In genomic region chrX:153646620-153647373, GRCh38 we compare ENCODE assay signal across 9 cellular contexts. TPM values are rescaled to one million over a fixed set of nuclear protein-coding genes. Genes with fewer than 3 reads are reported as not detected.
DNase-seq lines count a peak whose midpoint lies in the region; TF ChIP-seq lines count a peak whose summit lies in the region.
"Had no signal": no experiment of that assay in that cellular context is flagged by ENCODE, and none has a peak within 500 bp of the region (broad histone marks: within the 10 kb centered on the region; RNA-seq: fewer than 3 reads in every experiment).

Gene DUSP9 (plus strand): TSS chrX:153647203. CDS start chrX:153647954, 751 bp downstream.

- H3K27me3 Mint-ChIP-seq in dendritic cell treated with granulocyte-macrophage colony-stimulating factor and Interleukin-4, amounts not matched to agents 40 ng/mL and 50 ng/mL, for 4 days: peaks cover 62% of the 10 kb centered on the region
- H3K27me3 Mint-ChIP-seq in nephron progenitor cell (ENCODE audit: low read depth, poor library complexity): peaks cover 50% of the 10 kb centered on the region

- H3K9me3 Mint-ChIP-seq in dendritic cell treated with granulocyte-macrophage colony-stimulating factor and Interleukin-4, amounts not matched to agents 40 ng/mL and 50 ng/mL, for 4 days: no peaks in the 10 kb centered on the region
- peaks cover 30% of the 10 kb centered on the region for H3K9me3 Mint-ChIP-seq in nephron progenitor cell
- H3K9me3 Mint-ChIP-seq: stimulated activated naive CD8-positive, alpha-beta T cell treated with anti-CD3 and anti-CD28 coated beads, Interleukin-15, Interleukin-2, amounts not matched to agents 100 ng/mL and 50 ng/mL, for 24 hours had no signal

- TF ChIP-seq CTCF in LNCaP clone FGC (IDR thresholded peaks at IDR 0.05; ENCODE audit: control insufficient read depth, extremely low read depth, insufficient read depth) (no peak), nephron progenitor cell (IDR thresholded peaks at IDR 0.05) (no peak)

- H3K4me3 Mint-ChIP-seq in dendritic cell treated with granulocyte-macrophage colony-stimulating factor and Interleukin-4, amounts not matched to agents 40 ng/mL and 50 ng/mL, for 4 days: peak within 1 kb of the TSS; percentile 44
- peak within 1 kb of the TSS; percentile 63 for H3K4me3 Mint-ChIP-seq in nephron progenitor cell
- H3K4me3 Mint-ChIP-seq: stimulated activated naive CD8-positive, alpha-beta T cell treated with anti-CD3 and anti-CD28 coated beads, Interleukin-15, Interleukin-2, amounts not matched to agents 100 ng/mL and 50 ng/mL, for 24 hours had no signal

- intact Hi-C loops in dendritic cell treated with granulocyte-macrophage colony-stimulating factor and Interleukin-4, amounts not matched to agents 40 ng/mL and 50 ng/mL, for 4 days (cut with micrococcal nuclease): loop anchor here (5.0 kb wide), 1 partner anchor 94 kb away; no protein-coding TSS in a partner anchor

- no peak within 1 kb of the TSS for H3K27ac Mint-ChIP-seq in dendritic cell treated with granulocyte-macrophage colony-stimulating factor and Interleukin-4, amounts not matched to agents 40 ng/mL and 50 ng/mL, for 4 days
- H3K27ac Mint-ChIP-seq in nephron progenitor cell: no peak within 1 kb of the TSS
- H3K27ac Mint-ChIP-seq: stimulated activated naive CD8-positive, alpha-beta T cell treated with anti-CD3 and anti-CD28 coated beads, Interleukin-15, Interleukin-2, amounts not matched to agents 100 ng/mL and 50 ng/mL, for 24 hours had no signal

- peak within 1 kb of the TSS; percentile 23; the same call in 1 of the 2 replicates for H3K4me3 ChIP-seq in LNCaP clone FGC (ENCODE audit: low read depth, low read length)

- H3K36me3 Mint-ChIP-seq in dendritic cell treated with granulocyte-macrophage colony-stimulating factor and Interleukin-4, amounts not matched to agents 40 ng/mL and 50 ng/mL, for 4 days (ENCODE audit: low read depth): no peaks in the 10 kb centered on the region
- peaks cover 1% of the 10 kb centered on the region for H3K36me3 Mint-ChIP-seq in nephron progenitor cell (ENCODE audit: low read depth)

- DNase-seq in Daoy (ENCODE audit: low read depth) (peak; percentile 69), LNCaP clone FGC (ENCODE audit: low read depth) (no peak), nephron progenitor cell (peak; percentile 87), T-helper 9 cell (no peak), NCI-H446 treated with DMSO at 0.1 percent for 48 hours (lab: John Stamatoyannopoulos, UW) (no peak), hippocampal formation (lab: John Stamatoyannopoulos, UW) (no peak)
- no peak for DNase-seq in stimulated activated CD4-positive, alpha-beta T cell treated with anti-CD3 and anti-CD28 coated beads, Interleukin-2, amount 100 ng/mL, for 48 hours

- peaks cover 7% of the 10 kb centered on the region for H3K4me1 Mint-ChIP-seq in dendritic cell treated with granulocyte-macrophage colony-stimulating factor and Interleukin-4, amounts not matched to agents 40 ng/mL and 50 ng/mL, for 4 days (ENCODE audit: low read depth)
- H3K4me1 Mint-ChIP-seq in nephron progenitor cell: peaks cover 18% of the 10 kb centered on the region

RNA-seq across cellular contexts. Expression of gene DUSP9, which starts in this region (rescaled TPM):
- total RNA-seq in Daoy (2014; rRNA removed; shearing (Covaris generic)): 10.2 and 16.4 TPM in 2 replicates

Comparison
In these comparisons a context has a peak if more than half of its experiments do, and no peak if none do; other contexts are left out.
1. DNase-seq: peak in Daoy (single experiment) and nephron progenitor cell (single experiment); none in LNCaP clone FGC (single experiment), T-helper 9 cell (single experiment), NCI-H446 treated with DMSO at 0.1 percent for 48 hours (single experiment), hippocampal formation (0 of 2) and stimulated activated CD4-positive, alpha-beta T cell treated with anti-CD3 and anti-CD28 coated beads, Interleukin-2, amount 100 ng/mL, for 48 hours (0 of 2).